8 cellular contexts compared by ENCODE assay signal in genomic region chr3:171810278-171811058, GRCh38. TPM values are rescaled to one million over a fixed set of nuclear protein-coding genes. Genes with fewer than 3 reads are reported as not detected.
A peak's percentile ranks its signal among the peaks of the same experiment; 100 is the strongest.
DNase-seq lines count a peak whose midpoint lies in the region; ATAC-seq and TF ChIP-seq lines count a peak whose summit lies in the region.

Gene PLD1, minus strand, starts transcription at chr3:171810483. Its CDS starts 72,432 bp downstream, at chr3:171738051.

- peak in 12 of 14 donors; percentile 51 to 89 (median 74) for DNase-seq in C1 segment of cervical spinal cord (lab: John Stamatoyannopoulos, UW)
- peak; percentile 62 to 83 for DNase-seq in NOMO-1 (lab: John Stamatoyannopoulos, UW; ENCODE audit: unreplicated experiment in 2 of 2)
- DNase-seq in activated gamma-delta T cell treated with Interleukin-2 at 50 U/mL for 16 hours = peak; percentile 27
- DNase-seq in foreskin melanocyte = peak; percentile 60
- peak; percentile 78 for DNase-seq in nephron progenitor cell
- DNase-seq in upper lobe of right lung = peak; percentile 95

- no peaks in the 10 kb centered on the region for H3K9me3 ChIP-seq in upper lobe of right lung

- peak; percentile 36 for ATAC-seq in GM19035 (IDR thresholded peaks at IDR 0.05; ENCODE audit: unreplicated experiment)
- ATAC-seq in HG03139 (IDR thresholded peaks at IDR 0.05; ENCODE audit: unreplicated experiment) = peak; percentile 55
- peak; percentile 94 for ATAC-seq in upper lobe of right lung

- H3K36me3 Mint-ChIP-seq in nephron progenitor cell (ENCODE audit: low read depth) = peaks cover 3% of the 10 kb centered on the region

- peak within 1 kb of the TSS; percentile 68 for H3K4me3 ChIP-seq in upper lobe of right lung

- peaks cover 11% of the 10 kb centered on the region for H3K4me1 Mint-ChIP-seq in nephron progenitor cell

- H3K27me3 Mint-ChIP-seq in nephron progenitor cell (ENCODE audit: low read depth, poor library complexity) = peaks cover 48% of the 10 kb centered on the region

- H3K4me1 ChIP-seq in upper lobe of right lung = peaks cover 23% of the 10 kb centered on the region

- intact Hi-C loops in upper lobe of right lung (cut with DNase I) = no loop called here

- no peak within 1 kb of the TSS for H3K27ac Mint-ChIP-seq in nephron progenitor cell

- peak within 1 kb of the TSS; percentile 88 for H3K4me3 Mint-ChIP-seq in nephron progenitor cell

- no peaks in the 10 kb centered on the region for H3K27me3 ChIP-seq in upper lobe of right lung

- peak within 1 kb of the TSS; percentile 88 for H3K27ac ChIP-seq in upper lobe of right lung

- no peaks in the 10 kb centered on the region for H3K36me3 ChIP-seq in upper lobe of right lung

- peaks cover under 1% of the 10 kb centered on the region for H3K9me3 Mint-ChIP-seq in nephron progenitor cell

- no peak for TF ChIP-seq CTCF in nephron progenitor cell (IDR thresholded peaks at IDR 0.05)
- no peak for TF ChIP-seq CTCF in upper lobe of right lung (IDR thresholded peaks at IDR 0.05)

RNA-seq across cellular contexts. Expression of gene PLD1, which starts in this region (rescaled TPM):
- total RNA-seq in upper lobe of right lung = 25.4 TPM

Comparison
In these comparisons a context has a peak if more than half of its experiments do, and no peak if none do; other contexts are left out.
1. Peak in every context shown above with its lines: DNase-seq, ATAC-seq, H3K4me3 ChIP-seq and H3K27ac ChIP-seq.
2. DNase-seq: peak in every context shown above with its lines; median percentile 95 in upper lobe of right lung; 78 in nephron progenitor cell; 74 in C1 segment of cervical spinal cord; 72 in NOMO-1; 60 in foreskin melanocyte; 27 in activated gamma-delta T cell treated with Interleukin-2 at 50 U/mL for 16 hours.
3. ATAC-seq: peak in every context shown above with its lines; median percentile 94 in upper lobe of right lung; 55 in HG03139; 36 in GM19035.